Comparison of ENCODE assay signal across 22 cellular contexts in genomic region chr7:158658475-158658874, GRCh38.
"Had no signal": no experiment of that assay in that cellular context is flagged by ENCODE, and none has a peak within 500 bp of the region (broad histone marks: within the 10 kb centered on the region; RNA-seq: fewer than 3 reads in every experiment).

No MANE protein-coding gene starts in this region.

- H3K36me3 ChIP-seq: right lobe of liver had no signal

- DNase-seq: activated CD4-positive, alpha-beta T cell treated with anti-CD3 and anti-CD28 coated beads for 48 hours; activated CD4-positive, alpha-beta T cell treated with anti-CD3 and anti-CD28 coated beads, Interleukin-2, amount 50 U/mL, for 48 hours; activated CD4-positive, CD25-positive, alpha-beta regulatory T cell; activated CD8-positive, alpha-beta memory T cell treated with anti-CD3 and anti-CD28 coated beads for 24 hours; activated gamma-delta T cell; activated naive CD4-positive, alpha-beta T cell treated with anti-CD3 and anti-CD28 coated beads, Interleukin-2, amount 50 U/mL, for 16 hours; amniotic stem cell; caudate nucleus; cortex of kidney; foreskin keratinocyte; left lung; lower lobe of right lung; mesenchymal stem cell; natural killer cell; right lobe of liver; stimulated activated CD4-positive, alpha-beta T cell treated with anti-CD3 and anti-CD28 coated beads, Interleukin-2, amount 100 ng/mL, for 48 hours; T-helper 2 cell; trophoblast cell had no signal

- ATAC-seq: foreskin keratinocyte, left lung, lower lobe of right lung, natural killer cell, right lobe of liver had no signal

- H3K27me3 Mint-ChIP-seq: stimulated activated naive CD8-positive, alpha-beta T cell treated with anti-CD3 and anti-CD28 coated beads, Interleukin-15, Interleukin-2, amounts not matched to agents 100 ng/mL and 50 ng/mL, for 24 hours had no signal

- H3K9me3 Mint-ChIP-seq: natural killer cell; stimulated activated naive CD8-positive, alpha-beta T cell treated with anti-CD3 and anti-CD28 coated beads, Interleukin-15, Interleukin-2, amounts not matched to agents 100 ng/mL and 50 ng/mL, for 24 hours had no signal

- H3K4me1 ChIP-seq: foreskin keratinocyte, left lung, lower lobe of right lung, right lobe of liver had no signal

- H3K27me3 ChIP-seq: esophagus muscularis mucosa, foreskin keratinocyte, left lung, neutrophil, right lobe of liver had no signal

- H3K27ac Mint-ChIP-seq: natural killer cell; stimulated activated naive CD8-positive, alpha-beta T cell treated with anti-CD3 and anti-CD28 coated beads, Interleukin-15, Interleukin-2, amounts not matched to agents 100 ng/mL and 50 ng/mL, for 24 hours had no signal

- H3K9me3 ChIP-seq: esophagus muscularis mucosa, left lung, lower lobe of right lung, neutrophil, right lobe of liver, thoracic aorta had no signal

- H3K4me3 Mint-ChIP-seq: natural killer cell; stimulated activated naive CD8-positive, alpha-beta T cell treated with anti-CD3 and anti-CD28 coated beads, Interleukin-15, Interleukin-2, amounts not matched to agents 100 ng/mL and 50 ng/mL, for 24 hours had no signal

- H3K27ac ChIP-seq: esophagus muscularis mucosa, foreskin keratinocyte, left lung, lower lobe of right lung, neutrophil, right lobe of liver, thoracic aorta had no signal

- H3K4me3 ChIP-seq: esophagus muscularis mucosa, left lung, lower lobe of right lung, right lobe of liver, thoracic aorta had no signal
